Comparison of ENCODE assay signal across 30 cellular contexts in genomic region chr19:31749231-31749630, GRCh38.
"Had no signal": no experiment of that assay in that cellular context is flagged by ENCODE, and none has a peak within 500 bp of the region (broad histone marks: within the 10 kb centered on the region; RNA-seq: fewer than 3 reads in every experiment).

No MANE protein-coding gene starts in this region.

- H3K27me3 Mint-ChIP-seq: activated B cell treated with CpG ODN at 0.5 μM for 24 hours; activated CD8-positive, alpha-beta T cell treated with anti-CD3 and anti-CD28 coated beads for 36 hours; activated naive CD8-positive, alpha-beta T cell treated with anti-CD3 and anti-CD28 coated beads, Interleukin-2, amount 10 ng/mL, durations not matched to agents 7 days and 5 days; central memory CD8-positive, alpha-beta T cell; dendritic cell treated with granulocyte-macrophage colony-stimulating factor and Interleukin-4, amounts not matched to agents 40 ng/mL and 50 ng/mL, for 4 days; effector memory CD8-positive, alpha-beta T cell had no signal

- H3K27ac Mint-ChIP-seq: activated B cell treated with CpG ODN at 0.5 μM for 24 hours; activated CD8-positive, alpha-beta T cell treated with anti-CD3 and anti-CD28 coated beads for 36 hours; activated naive CD4-positive, alpha-beta T cell treated with anti-CD3 and anti-CD28 coated beads for 36 hours; activated naive CD4-positive, alpha-beta T cell treated with anti-CD3 and anti-CD28 coated beads, Interleukin-2, amount 50 U/mL, for 72 hours; activated naive CD8-positive, alpha-beta T cell treated with anti-CD3 and anti-CD28 coated beads, Interleukin-2, amount 10 ng/mL, durations not matched to agents 7 days and 5 days; activated T-helper 17 cell treated with anti-CD3 and anti-CD28 coated beads, Interleukin-2, amount 50 U/mL, for 72 hours; dendritic cell treated with granulocyte-macrophage colony-stimulating factor and Interleukin-4, amounts not matched to agents 40 ng/mL and 50 ng/mL, for 4 days; effector memory CD8-positive, alpha-beta T cell had no signal

- H3K4me3 Mint-ChIP-seq: activated B cell treated with CpG ODN at 0.5 μM for 24 hours; activated CD8-positive, alpha-beta T cell treated with anti-CD3 and anti-CD28 coated beads for 36 hours; activated naive CD4-positive, alpha-beta T cell treated with anti-CD3 and anti-CD28 coated beads for 36 hours; activated naive CD8-positive, alpha-beta T cell treated with anti-CD3 and anti-CD28 coated beads, Interleukin-2, amount 10 ng/mL, durations not matched to agents 7 days and 5 days; activated T-cell treated with anti-CD3 and anti-CD28 coated beads, Interleukin-2, amount 50 U/mL, for 4 hours; activated T-helper 17 cell treated with anti-CD3 and anti-CD28 coated beads, Interleukin-2, amount 50 U/mL, for 72 hours; central memory CD8-positive, alpha-beta T cell; dendritic cell treated with granulocyte-macrophage colony-stimulating factor and Interleukin-4, amounts not matched to agents 40 ng/mL and 50 ng/mL, for 4 days; effector memory CD8-positive, alpha-beta T cell had no signal

- H3K4me1 Mint-ChIP-seq: activated B cell treated with CpG ODN at 0.5 μM for 24 hours; activated naive CD8-positive, alpha-beta T cell treated with anti-CD3 and anti-CD28 coated beads, Interleukin-2, amount 10 ng/mL, durations not matched to agents 7 days and 5 days; activated T-helper 17 cell treated with anti-CD3 and anti-CD28 coated beads, Interleukin-2, amount 50 U/mL, for 72 hours; central memory CD8-positive, alpha-beta T cell had no signal

- FAIRE-seq: astrocyte, bronchial epithelial cell, frontal cortex had no signal

- H3K27me3 ChIP-seq: brain microvascular endothelial cell, esophagus squamous epithelium had no signal

- H3K9me3 Mint-ChIP-seq: activated CD8-positive, alpha-beta T cell treated with anti-CD3 and anti-CD28 coated beads for 36 hours; activated naive CD4-positive, alpha-beta T cell treated with anti-CD3 and anti-CD28 coated beads for 36 hours; activated naive CD8-positive, alpha-beta T cell treated with anti-CD3 and anti-CD28 coated beads, Interleukin-2, amount 10 ng/mL, durations not matched to agents 7 days and 5 days; activated T-cell treated with anti-CD3 and anti-CD28 coated beads, Interleukin-2, amount 50 U/mL, for 4 hours; activated T-helper 17 cell treated with anti-CD3 and anti-CD28 coated beads, Interleukin-2, amount 50 U/mL, for 72 hours; dendritic cell treated with granulocyte-macrophage colony-stimulating factor and Interleukin-4, amounts not matched to agents 40 ng/mL and 50 ng/mL, for 4 days; effector memory CD8-positive, alpha-beta T cell had no signal

- H3K4me3 ChIP-seq: coronary artery, dorsolateral prefrontal cortex, esophagus squamous epithelium had no signal

- H3K36me3 Mint-ChIP-seq: activated naive CD4-positive, alpha-beta T cell treated with anti-CD3 and anti-CD28 coated beads, Interleukin-2, amount 50 U/mL, for 72 hours; activated naive CD8-positive, alpha-beta T cell treated with anti-CD3 and anti-CD28 coated beads, Interleukin-2, amount 10 ng/mL, durations not matched to agents 7 days and 5 days had no signal

- ATAC-seq: activated CD4-positive, CD25-positive, alpha-beta regulatory T cell treated with anti-CD3 and anti-CD28 coated beads, Interleukin-2, amount 50 U/mL, for 24 hours; activated CD8-positive, alpha-beta T cell treated with anti-CD3 and anti-CD28 coated beads for 36 hours; activated naive CD4-positive, alpha-beta T cell treated with anti-CD3 and anti-CD28 coated beads, Interleukin-2, amount 50 U/mL, for 72 hours; activated T-cell treated with anti-CD3 and anti-CD28 coated beads, Interleukin-2, amount 50 U/mL, for 4 hours; activated T-helper 17 cell treated with anti-CD3 and anti-CD28 coated beads, Interleukin-2, amount 50 U/mL, for 72 hours; effector memory CD8-positive, alpha-beta T cell had no signal

- H3K36me3 ChIP-seq: brain microvascular endothelial cell, esophagus squamous epithelium had no signal

- H3K27ac ChIP-seq: brain microvascular endothelial cell, coronary artery, dorsolateral prefrontal cortex, esophagus squamous epithelium had no signal

- H3K4me1 ChIP-seq: esophagus squamous epithelium had no signal

- DNase-seq: activated B cell treated with CpG ODN at 0.5 μM for 24 hours; activated CD4-positive, alpha-beta T cell treated with anti-CD3 and anti-CD28 coated beads for 48 hours; activated CD4-positive, alpha-beta T cell treated with anti-CD3 and anti-CD28 coated beads, Interleukin-2, amount 50 U/mL, for 1 hour; activated CD4-positive, alpha-beta T cell treated with anti-CD3 and anti-CD28 coated beads, Interleukin-2, amount 50 U/mL, for 48 hours; activated CD8-positive, alpha-beta memory T cell treated with anti-CD3 and anti-CD28 coated beads for 24 hours; activated CD8-positive, alpha-beta T cell treated with anti-CD3 and anti-CD28 coated beads for 36 hours; activated effector memory CD4-positive, alpha-beta T cell treated with Interleukin-2 at 50 U/mL for 16 hours; activated gamma-delta T cell treated with Interleukin-2 at 50 U/mL for 16 hours; activated naive CD4-positive, alpha-beta T cell treated with anti-CD3 and anti-CD28 coated beads for 36 hours; activated naive CD8-positive, alpha-beta T cell treated with anti-CD3 and anti-CD28 coated beads, Interleukin-2, amount 10 ng/mL, durations not matched to agents 7 days and 5 days; activated T-cell treated with anti-CD3 and anti-CD28 coated beads, Interleukin-2, amount 50 U/mL, for 4 hours; amniotic stem cell; anterior cingulate cortex; brain microvascular endothelial cell; dorsolateral prefrontal cortex; effector CD4-positive, alpha-beta T cell; effector memory CD8-positive, alpha-beta T cell; erythroblast; esophagus squamous epithelium; head of caudate nucleus; T-helper 2 cell had no signal
